ENCODE assay signal across 9 cellular contexts in the genomic region with DNA sequence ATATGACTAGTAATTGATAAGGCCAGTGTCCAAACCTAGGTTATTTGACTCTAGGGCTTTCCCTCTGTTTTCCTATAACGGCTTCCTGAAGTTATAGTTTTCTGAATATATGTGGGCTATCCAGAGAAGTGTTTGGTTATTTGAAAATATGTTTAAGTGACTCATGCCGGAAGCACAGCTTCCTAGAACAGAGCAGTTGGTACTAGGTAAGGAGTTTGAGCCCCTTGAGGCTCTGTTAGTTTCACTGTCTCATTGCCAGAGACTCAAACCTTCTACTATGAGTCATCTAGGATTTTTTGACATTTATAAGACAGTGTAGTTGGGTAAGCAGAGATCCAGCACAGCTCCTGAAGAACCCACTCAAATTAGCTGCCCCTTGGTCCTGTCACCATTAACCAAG. TPM values are rescaled to one million over a fixed set of nuclear protein-coding genes. Genes with fewer than 3 reads are reported as not detected.
A peak's percentile ranks its signal among the peaks of the same experiment; 100 is the strongest.
DNase-seq lines count a peak whose midpoint lies in the region; ATAC-seq and TF ChIP-seq lines count a peak whose summit lies in the region.
"Had no signal": no experiment of that assay in that cellular context is flagged by ENCODE, and none has a peak within 500 bp of the region (broad histone marks: within the 10 kb centered on the region; RNA-seq: fewer than 3 reads in every experiment).

No MANE protein-coding gene starts in this region.

- H3K79me1 ChIP-seq in IMR-90 (ENCODE audit: low read depth in 1 of 2, low read length in 2 of 2) (no peaks in the 10 kb centered on the region), mesendoderm (ENCODE audit: low read length) (no peaks in the 10 kb centered on the region)

- H3K56ac ChIP-seq in IMR-90 (ENCODE audit: extremely low read depth, insufficient read depth, low read length) (no peak overlapping the region), mesendoderm (ENCODE audit: low read length) (no peak overlapping the region)

- H3K9ac ChIP-seq in IMR-90 (ENCODE audit: low read depth, low read length) (no peak overlapping the region), mesendoderm (ENCODE audit: low read length) (no peak overlapping the region)

- no peak overlapping the region for H2BK20ac ChIP-seq in IMR-90 (ENCODE audit: low read depth, low read length)

- H3K4me2 ChIP-seq in IMR-90 (ENCODE audit: low read depth, low read length), result no peak overlapping the region
- no peak overlapping the region for H3K4me2 ChIP-seq in mesendoderm (ENCODE audit: low read length)

- H3K27me3 ChIP-seq in IMR-90 (ENCODE audit: control insufficient read depth, insufficient read depth, low read length) (no peaks in the 10 kb centered on the region), mesendoderm (ENCODE audit: insufficient read depth, low read length, poor library complexity) (no peaks in the 10 kb centered on the region)

- no peak overlapping the region for H2AK9ac ChIP-seq in IMR-90 (replicated peaks; ENCODE audit: low read depth, low read length, poor library complexity)

- no peaks in the 10 kb centered on the region for H3K9me3 ChIP-seq in IMR-90 (ENCODE audit: control insufficient read depth, insufficient read depth, low read length)

- H3K27ac ChIP-seq in IMR-90 (ENCODE audit: insufficient read depth, low read length) (no peak overlapping the region), mesendoderm (ENCODE audit: low read depth, low read length) (no peak overlapping the region)

- no peak overlapping the region for H3K4me3 ChIP-seq in GM12865 (ENCODE audit: low read depth, low read length)
- H3K4me3 ChIP-seq in IMR-90 (ENCODE audit: insufficient read depth, low read depth, low read length), result no peak overlapping the region
- no peak overlapping the region for H3K4me3 ChIP-seq in mesendoderm (ENCODE audit: low read length)

- no peaks in the 10 kb centered on the region for H3K4me1 ChIP-seq in IMR-90 (ENCODE audit: control insufficient read depth, insufficient read depth, low read length)
- H3K4me1 ChIP-seq in mesendoderm (ENCODE audit: control insufficient read depth, low read depth, low read length), result no peaks in the 10 kb centered on the region

- in situ Hi-C loops in IMR-90 (cut with MboI; ENCODE audit: low sequenced_read_pairs), result no loop called here

- no peak for TF ChIP-seq CTCF in GM12865 (IDR thresholded peaks at IDR 0.05; ENCODE audit: insufficient read depth, low read depth, low read length, missing control alignments)
- TF ChIP-seq CTCF in IMR-90 (conservative IDR thresholded peaks at IDR 0.05; ENCODE audit: low read depth, low read length), result no peak

- H4K5ac ChIP-seq in IMR-90 (ENCODE audit: low read depth, low read length) (no peak overlapping the region), mesendoderm (ENCODE audit: low read length) (no peak overlapping the region)

- dilution Hi-C loops in IMR-90 (cut with HindIII; ENCODE audit: low sequenced_read_pairs, unreplicated experiment), result no loop called here

- no peak overlapping the region for H3K14ac ChIP-seq in IMR-90 (replicated peaks; ENCODE audit: low read depth, low read length)

- no peak overlapping the region for H3K18ac ChIP-seq in IMR-90 (ENCODE audit: low read depth, low read length)
- H3K18ac ChIP-seq in mesendoderm (ENCODE audit: low read length), result no peak overlapping the region

- no peak for TF ChIP-seq RAD21 in IMR-90 (IDR thresholded peaks at IDR 0.05; ENCODE audit: low read length)

- ATAC-seq in GM21576 (IDR thresholded peaks at IDR 0.05; ENCODE audit: unreplicated experiment) (peak; percentile 94), IMR-90 (ENCODE audit: low read depth) (peak; percentile 42)
- ATAC-seq: HCT116 had no signal

- no peak overlapping the region for H4K91ac ChIP-seq in IMR-90 (ENCODE audit: insufficient read depth, low read depth, low read length)

- H2BK5ac ChIP-seq in IMR-90 (ENCODE audit: low read depth, low read length, poor library complexity, severe bottlenecking) (no peak overlapping the region), mesendoderm (ENCODE audit: low read length) (no peak overlapping the region)

- no peak overlapping the region for H3K23ac ChIP-seq in IMR-90 (ENCODE audit: low read depth, low read length)
- no peak overlapping the region for H3K23ac ChIP-seq in mesendoderm (ENCODE audit: low read length)

- H2AK5ac ChIP-seq in IMR-90 (ENCODE audit: low read depth, low read length) (no peak overlapping the region), mesendoderm (ENCODE audit: low read length) (no peak overlapping the region)

- CTCF ChIA-PET in IMR-90 (lab: Yijun Ruan, JAX), result no interaction called here

- TF ChIP-seq POLR2A in IMR-90 (IDR thresholded peaks at IDR 0.05; ENCODE audit: low read depth, low read length), result no peak

- H2BK120ac ChIP-seq in IMR-90 (ENCODE audit: low read depth, low read length) (no peak overlapping the region), mesendoderm (ENCODE audit: low read depth, low read length) (no peak overlapping the region)

- DNase-seq in GM12865 (ENCODE audit: low read depth), result peak; percentile 73
- peak; percentile 34 for DNase-seq in IMR-90
- DNase-seq in fibroblast of gingiva (ENCODE audit: low read depth), result peak; percentile 22
- DNase-seq in mesendoderm, result no peak
- DNase-seq in NCI-H146 treated with DMSO at 0.1 percent for 48 hours (lab: John Stamatoyannopoulos, UW; ENCODE audit: unreplicated experiment), result no peak
- no peak for DNase-seq in DMS 273 (lab: John Stamatoyannopoulos, UW; ENCODE audit: unreplicated experiment)
- DNase-seq in NCI-H1436 treated with DMSO at 0.1 percent for 48 hours (lab: John Stamatoyannopoulos, UW), result no peak

- no peaks in the 10 kb centered on the region for H3K79me2 ChIP-seq in mesendoderm (ENCODE audit: control insufficient read depth, insufficient read depth, low read length)

- no TSS peak for BruUV-seq in IMR-90 (replicated peaks; lab: Mats Ljungman, UMichigan)

- H3K36me3 ChIP-seq in IMR-90 (ENCODE audit: control insufficient read depth, insufficient read depth, low read length), result no peaks in the 10 kb centered on the region
- no peaks in the 10 kb centered on the region for H3K36me3 ChIP-seq in mesendoderm (ENCODE audit: control insufficient read depth, insufficient read depth, low read length)

- 60% methylated on average over 1 of the region's 2 CpGs; no CpG with 5 or more reads in 1 of the 2 experiments for WGBS in IMR-90 (ENCODE audit: extremely low coverage in 2 of 2, insufficient read length in 1 of 2), 2 experiments
- WGBS in mesendoderm (ENCODE audit: extremely low coverage, insufficient coverage, low lambda C conversion rate), result no CpG with 5 or more reads among the region's 2 CpGs

- no peaks in the 10 kb centered on the region for H4K20me1 ChIP-seq in IMR-90 (ENCODE audit: insufficient read depth, low read length)

- H2BK15ac ChIP-seq in IMR-90 (ENCODE audit: low read depth, low read length), result no peak overlapping the region
- no peak overlapping the region for H2BK15ac ChIP-seq in mesendoderm (replicated peaks; ENCODE audit: low read depth)

- H2AFZ ChIP-seq in IMR-90 (replicated peaks; ENCODE audit: low read length, poor library complexity), result no peak overlapping the region

- intact Hi-C loops in IMR-90 (cut with micrococcal nuclease), result no loop called here

- H3K9me1 ChIP-seq in IMR-90 (ENCODE audit: insufficient read depth, low read length), result no peaks in the 10 kb centered on the region

- H4K8ac ChIP-seq in IMR-90 (ENCODE audit: low read depth in 2 of 2, low read length in 2 of 2) (no peak overlapping the region), mesendoderm (ENCODE audit: low read depth, low read length) (no peak overlapping the region)

- POLR2A ChIA-PET in IMR-90 (lab: Charles Lee; ENCODE audit: unreplicated experiment), result no interaction called here

- H3K4ac ChIP-seq in IMR-90 (ENCODE audit: low read depth, low read length) (no peak overlapping the region), mesendoderm (ENCODE audit: low read depth, low read length) (no peak overlapping the region)

TF ChIP-seq in IMR-90, 13 proteins besides CTCF, POLR2A, EP300 and RAD21 (continues in another document):
- TF ChIP-seq RFX5 (IDR thresholded peaks at IDR 0.05; ENCODE audit: low read depth, low read length) (no peak), NFE2L2 (IDR thresholded peaks at IDR 0.05; ENCODE audit: low read depth, low read length) (no peak), USF2 (IDR thresholded peaks at IDR 0.05; ENCODE audit: low read depth, low read length) (no peak), CHD1 (IDR thresholded peaks at IDR 0.05; ENCODE audit: low read depth, low read length) (no peak), MAFK (IDR thresholded peaks at IDR 0.05; ENCODE audit: low read depth, low read length) (no peak), CEBPB (IDR thresholded peaks at IDR 0.05; ENCODE audit: low read depth, low read length) (no peak), MXI1 (IDR thresholded peaks at IDR 0.05; ENCODE audit: borderline replicate concordance, low read depth, low read length) (no peak), FOS (IDR thresholded peaks at IDR 0.05; ENCODE audit: low read depth, low read length) (no peak), RCOR1 (IDR thresholded peaks at IDR 0.05; ENCODE audit: insufficient replicate concordance, low read length) (no peak), BHLHE40 (IDR thresholded peaks at IDR 0.05; ENCODE audit: low read depth, low read length) (no peak), MAZ (IDR thresholded peaks at IDR 0.05; ENCODE audit: borderline replicate concordance, low read depth, low read length) (no peak)

RNA-seq across cellular contexts. Expression of gene LEPR, which starts 27.1 kb away (rescaled TPM):
- 8.8 and 9.2 TPM in 2 replicates for total RNA-seq in IMR-90 (2012; rRNA removed)
- 1.9 and 2.1 TPM in 2 replicates for polyA plus RNA-seq in IMR-90 (2012; rRNA removed)
- 0.35 and 0.43 TPM in 2 replicates for polyA plus RNA-seq in IMR-90 (2012; cell fraction: cytosol; rRNA removed)
- 0.13 and 1.9 TPM in 2 replicates for polyA plus RNA-seq in IMR-90 (2012; cell fraction: nucleus; rRNA removed; ENCODE audit: low replicate concordance)
- polyA plus RNA-seq in mesendoderm (2013, experiment 1 of 2), result 1.2 TPM
- 1.1 TPM for polyA plus RNA-seq in mesendoderm (2013, experiment 2 of 2)

RNA-seq across cellular contexts. Expression of gene LEPROT, which starts 27.1 kb away (rescaled TPM):
- 21.0 and 37.2 TPM in 2 replicates for total RNA-seq in IMR-90 (2012; rRNA removed)
- polyA plus RNA-seq in IMR-90 (2012; rRNA removed), result 30.5 and 40.2 TPM in 2 replicates
- polyA plus RNA-seq in IMR-90 (2012; cell fraction: cytosol; rRNA removed), result 14.2 and 24.4 TPM in 2 replicates
- 9.5 and 50.4 TPM in 2 replicates for polyA plus RNA-seq in IMR-90 (2012; cell fraction: nucleus; rRNA removed; ENCODE audit: low replicate concordance)
- polyA plus RNA-seq in mesendoderm (2013, experiment 1 of 2), result 19.3 TPM
- polyA plus RNA-seq in mesendoderm (2013, experiment 2 of 2), result 18.1 TPM

Comparison
In these comparisons a context has a peak if more than half of its experiments do, and no peak if none do; other contexts are left out.
1. DNase-seq: peak in GM12865 (single experiment), IMR-90 (single experiment) and fibroblast of gingiva (single experiment); none in mesendoderm (single experiment), NCI-H146 treated with DMSO at 0.1 percent for 48 hours (single experiment), DMS 273 (single experiment) and NCI-H1436 treated with DMSO at 0.1 percent for 48 hours (single experiment).